ENCODE assay signal across 1 cellular context in the genomic region with DNA sequence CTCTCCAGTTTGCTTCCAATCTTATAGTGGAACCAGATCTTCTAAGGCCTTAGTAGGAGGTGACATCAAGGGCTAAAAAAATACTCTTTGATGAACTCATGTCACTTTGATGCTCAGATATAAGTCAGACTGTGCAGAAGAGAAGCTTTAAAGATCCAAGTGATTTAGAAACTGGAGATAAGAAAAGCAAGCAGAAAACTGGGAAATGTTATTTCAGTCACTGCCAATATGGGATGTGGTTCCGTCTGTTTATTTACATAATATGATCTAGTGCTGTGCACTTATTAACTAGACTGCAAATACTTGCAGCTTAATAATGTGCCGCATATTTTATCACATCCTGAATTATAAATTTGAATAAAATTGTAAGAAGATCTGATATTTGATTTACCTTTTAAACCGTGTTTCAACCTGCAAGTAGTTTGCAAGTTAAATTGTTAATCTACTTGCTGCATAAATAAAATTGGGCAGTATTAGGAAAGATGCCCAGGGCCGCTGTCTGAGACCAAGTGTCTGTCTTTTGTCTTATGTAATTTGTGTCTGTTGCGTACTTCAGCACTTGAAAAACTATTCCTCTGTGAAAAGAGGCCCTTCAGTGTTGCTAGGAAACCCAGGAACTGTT.
A peak's percentile ranks its signal among the peaks of the same experiment; 100 is the strongest.
TF ChIP-seq lines count a peak whose summit lies in the region.

No MANE protein-coding gene starts in this region.

TF ChIP-seq in HepG2, 621 proteins besides CTCF, POLR2A, EP300 and RAD21 (continued from another document and continues in another):
- TF ChIP-seq ZBTB39 (CRISPR knock-in tag; IDR thresholded peaks at IDR 0.05) (peak; percentile 84), SNRNP70 (IDR thresholded peaks at IDR 0.05; ENCODE audit: low read depth, low read length) (no peak), GATAD1 (CRISPR knock-in tag; IDR thresholded peaks at IDR 0.05) (0 out of 2 replicates have a peak, but pooled peaks have one; percentile 31), PHF8 (CRISPR knock-in tag; IDR thresholded peaks at IDR 0.05) (no peak), CAMTA2 (CRISPR knock-in tag; IDR thresholded peaks at IDR 0.05; ENCODE audit: borderline replicate concordance) (no peak), NCOA2 (CRISPR knock-in tag; IDR thresholded peaks at IDR 0.05) (peak; percentile 97), ELF1 (CRISPR knock-in tag; IDR thresholded peaks at IDR 0.05) (no peak), MIER2 (CRISPR knock-in tag; IDR thresholded peaks at IDR 0.05) (0 out of 2 replicates have a peak, but pooled peaks have one; percentile 21), ZNF207 (IDR thresholded peaks at IDR 0.05; ENCODE audit: borderline replicate concordance) (no peak), ZXDC (CRISPR knock-in tag; IDR thresholded peaks at IDR 0.05) (no peak), FOXA3 (CRISPR knock-in tag; IDR thresholded peaks at IDR 0.05) (peak; percentile 96), PHF21A (CRISPR knock-in tag; IDR thresholded peaks at IDR 0.05) (0 out of 2 replicates have a peak, but pooled peaks have one; percentile 48), ZNF775 (CRISPR knock-in tag; IDR thresholded peaks at IDR 0.05; ENCODE audit: borderline replicate concordance) (no peak), ZFP36L1 (CRISPR knock-in tag; IDR thresholded peaks at IDR 0.05) (peak; percentile 88; the same call in 1 of the 2 replicates), TFE3 (CRISPR knock-in tag; IDR thresholded peaks at IDR 0.05) (peak; percentile 45; the same call in 1 of the 2 replicates), ATF4 (CRISPR knock-in tag; IDR thresholded peaks at IDR 0.05) (peak in 1 of 2 experiments; percentile 51; a peak in 1 of 4 replicates), JUNB (CRISPR knock-in tag; IDR thresholded peaks at IDR 0.05; ENCODE audit: borderline replicate concordance) (peak; percentile 29; the same call in 1 of the 2 replicates), WIZ (CRISPR knock-in tag; IDR thresholded peaks at IDR 0.05) (no peak), MBD4 (IDR thresholded peaks at IDR 0.05; ENCODE audit: borderline replicate concordance, low read length) (peak; percentile 96), CC2D1A (CRISPR knock-in tag; IDR thresholded peaks at IDR 0.05) (no peak), SP5 (CRISPR knock-in tag; IDR thresholded peaks at IDR 0.05; ENCODE audit: borderline replicate concordance, low read depth) (peak; percentile 79), PBX3 (CRISPR knock-in tag; IDR thresholded peaks at IDR 0.05; ENCODE audit: borderline replicate concordance) (no peak), ZBTB7B (CRISPR knock-in tag; IDR thresholded peaks at IDR 0.05) (0 out of 2 replicates have a peak, but pooled peaks have one; percentile 48), ZNF749 (CRISPR knock-in tag; IDR thresholded peaks at IDR 0.05; ENCODE audit: borderline replicate concordance) (no peak), CBX5 (CRISPR knock-in tag; IDR thresholded peaks at IDR 0.05; ENCODE audit: borderline replicate concordance) (no peak), HNRNPK (IDR thresholded peaks at IDR 0.05; ENCODE audit: low read depth, low read length, poor library complexity, severe bottlenecking) (no peak), ZNF264 (CRISPR knock-in tag; IDR thresholded peaks at IDR 0.05) (no peak), TP53 (CRISPR knock-in tag; conservative IDR thresholded peaks at IDR 0.05) (0 out of 2 replicates have a peak, but pooled peaks have one; percentile 44), ZNF501 (CRISPR knock-in tag; IDR thresholded peaks at IDR 0.05) (no peak), HNF1B (CRISPR knock-in tag; IDR thresholded peaks at IDR 0.05) (peak; percentile 70; the same call in 1 of the 2 replicates), TAF1 (CRISPR knock-in tag; IDR thresholded peaks at IDR 0.05) (no peak), ZBTB38 (CRISPR knock-in tag; IDR thresholded peaks at IDR 0.05) (no peak), DR1 (CRISPR knock-in tag; IDR thresholded peaks at IDR 0.05) (no peak), U2AF1 (optimal IDR thresholded peaks at IDR 0.05; ENCODE audit: low read depth, low read length) (no peak), HOXD1 (CRISPR knock-in tag; IDR thresholded peaks at IDR 0.05) (peak; percentile 93), HDAC1 (CRISPR knock-in tag; IDR thresholded peaks at IDR 0.05) (peak; percentile 69), ZSCAN25 (CRISPR knock-in tag; IDR thresholded peaks at IDR 0.05) (no peak), ZNF180 (CRISPR knock-in tag; IDR thresholded peaks at IDR 0.05; ENCODE audit: borderline replicate concordance, low read depth) (no peak), SYNCRIP (IDR thresholded peaks at IDR 0.05; ENCODE audit: insufficient read depth, low read depth, low read length) (no peak), SCMH1 (CRISPR knock-in tag; IDR thresholded peaks at IDR 0.05; ENCODE audit: borderline replicate concordance) (no peak), HHEX (CRISPR knock-in tag; IDR thresholded peaks at IDR 0.05) (peak; percentile 89)
- TF ChIP-seq, protein P1, sequence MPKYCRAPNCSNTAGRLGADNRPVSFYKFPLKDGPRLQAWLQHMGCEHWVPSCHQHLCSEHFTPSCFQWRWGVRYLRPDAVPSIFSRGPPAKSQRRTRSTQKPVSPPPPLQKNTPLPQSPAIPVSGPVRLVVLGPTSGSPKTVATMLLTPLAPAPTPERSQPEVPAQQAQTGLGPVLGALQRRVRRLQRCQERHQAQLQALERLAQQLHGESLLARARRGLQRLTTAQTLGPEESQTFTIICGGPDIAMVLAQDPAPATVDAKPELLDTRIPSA (CRISPR knock-in tag; IDR thresholded peaks at IDR 0.05; ENCODE audit: borderline replicate concordance) = no peak
- TF ChIP-seq, protein P2, sequence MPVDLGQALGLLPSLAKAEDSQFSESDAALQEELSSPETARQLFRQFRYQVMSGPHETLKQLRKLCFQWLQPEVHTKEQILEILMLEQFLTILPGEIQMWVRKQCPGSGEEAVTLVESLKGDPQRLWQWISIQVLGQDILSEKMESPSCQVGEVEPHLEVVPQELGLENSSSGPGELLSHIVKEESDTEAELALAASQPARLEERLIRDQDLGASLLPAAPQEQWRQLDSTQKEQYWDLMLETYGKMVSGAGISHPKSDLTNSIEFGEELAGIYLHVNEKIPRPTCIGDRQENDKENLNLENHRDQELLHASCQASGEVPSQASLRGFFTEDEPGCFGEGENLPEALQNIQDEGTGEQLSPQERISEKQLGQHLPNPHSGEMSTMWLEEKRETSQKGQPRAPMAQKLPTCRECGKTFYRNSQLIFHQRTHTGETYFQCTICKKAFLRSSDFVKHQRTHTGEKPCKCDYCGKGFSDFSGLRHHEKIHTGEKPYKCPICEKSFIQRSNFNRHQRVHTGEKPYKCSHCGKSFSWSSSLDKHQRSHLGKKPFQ (CRISPR knock-in tag; IDR thresholded peaks at IDR 0.05; ENCODE audit: insufficient replicate concordance) = no peak
- TF ChIP-seq, protein P3, sequence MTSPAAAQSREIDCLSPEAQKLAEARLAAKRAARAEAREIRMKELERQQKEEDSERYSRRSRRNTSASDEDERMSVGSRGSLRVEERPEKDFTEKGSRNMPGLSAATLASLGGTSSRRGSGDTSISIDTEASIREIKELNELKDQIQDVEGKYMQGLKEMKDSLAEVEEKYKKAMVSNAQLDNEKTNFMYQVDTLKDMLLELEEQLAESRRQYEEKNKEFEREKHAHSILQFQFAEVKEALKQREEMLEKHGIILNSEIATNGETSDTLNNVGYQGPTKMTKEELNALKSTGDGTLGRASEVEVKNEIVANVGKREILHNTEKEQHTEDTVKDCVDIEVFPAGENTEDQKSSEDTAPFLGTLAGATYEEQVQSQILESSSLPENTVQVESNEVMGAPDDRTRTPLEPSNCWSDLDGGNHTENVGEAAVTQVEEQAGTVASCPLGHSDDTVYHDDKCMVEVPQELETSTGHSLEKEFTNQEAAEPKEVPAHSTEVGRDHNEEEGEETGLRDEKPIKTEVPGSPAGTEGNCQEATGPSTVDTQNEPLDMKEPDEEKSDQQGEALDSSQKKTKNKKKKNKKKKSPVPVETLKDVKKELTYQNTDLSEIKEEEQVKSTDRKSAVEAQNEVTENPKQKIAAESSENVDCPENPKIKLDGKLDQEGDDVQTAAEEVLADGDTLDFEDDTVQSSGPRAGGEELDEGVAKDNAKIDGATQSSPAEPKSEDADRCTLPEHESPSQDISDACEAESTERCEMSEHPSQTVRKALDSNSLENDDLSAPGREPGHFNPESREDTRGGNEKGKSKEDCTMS (CRISPR knock-in tag; conservative IDR thresholded peaks at IDR 0.05) = no peak
- TF ChIP-seq, protein P4, sequence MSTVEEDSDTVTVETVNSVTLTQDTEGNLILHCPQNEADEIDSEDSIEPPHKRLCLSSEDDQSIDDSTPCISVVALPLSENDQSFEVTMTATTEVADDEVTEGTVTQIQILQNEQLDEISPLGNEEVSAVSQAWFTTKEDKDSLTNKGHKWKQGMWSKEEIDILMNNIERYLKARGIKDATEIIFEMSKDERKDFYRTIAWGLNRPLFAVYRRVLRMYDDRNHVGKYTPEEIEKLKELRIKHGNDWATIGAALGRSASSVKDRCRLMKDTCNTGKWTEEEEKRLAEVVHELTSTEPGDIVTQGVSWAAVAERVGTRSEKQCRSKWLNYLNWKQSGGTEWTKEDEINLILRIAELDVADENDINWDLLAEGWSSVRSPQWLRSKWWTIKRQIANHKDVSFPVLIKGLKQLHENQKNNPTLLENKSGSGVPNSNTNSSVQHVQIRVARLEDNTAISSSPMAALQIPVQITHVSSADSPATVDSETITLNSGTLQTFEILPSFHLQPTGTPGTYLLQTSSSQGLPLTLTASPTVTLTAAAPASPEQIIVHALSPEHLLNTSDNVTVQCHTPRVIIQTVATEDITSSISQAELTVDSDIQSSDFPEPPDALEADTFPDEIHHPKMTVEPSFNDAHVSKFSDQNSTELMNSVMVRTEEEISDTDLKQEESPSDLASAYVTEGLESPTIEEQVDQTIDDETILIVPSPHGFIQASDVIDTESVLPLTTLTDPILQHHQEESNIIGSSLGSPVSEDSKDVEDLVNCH (CRISPR knock-in tag; IDR thresholded peaks at IDR 0.05) = no peak
